Comparison of ENCODE assay signal across 20 cellular contexts in genomic region chr5:132372122-132372521, GRCh38. TPM values are rescaled to one million over a fixed set of nuclear protein-coding genes. Genes with fewer than 3 reads are reported as not detected.
A peak's percentile ranks its signal among the peaks of the same experiment; 100 is the strongest.
DNase-seq lines count a peak whose midpoint lies in the region; ATAC-seq lines count a peak whose summit lies in the region.
"Had no signal": no experiment of that assay in that cellular context is flagged by ENCODE, and none has a peak within 500 bp of the region (broad histone marks: within the 10 kb centered on the region; RNA-seq: fewer than 3 reads in every experiment).

No MANE protein-coding gene starts in this region.

- H3K9ac ChIP-seq in BLaER1 = no peak overlapping the region

- ATAC-seq in GM21515 (IDR thresholded peaks at IDR 0.05; ENCODE audit: unreplicated experiment) (no peak), Right ventricle myocardium inferior (no peak)
- no peak for ATAC-seq in effector memory CD8-positive, alpha-beta T cell (replicated peaks)
- ATAC-seq: activated CD4-positive, alpha-beta T cell treated with anti-CD3 and anti-CD28 coated beads for 36 hours had no signal

- H3K4me3 ChIP-seq in BLaER1 (no peak overlapping the region), SJCRH30 (no peak overlapping the region)
- H3K4me3 ChIP-seq: esophagus muscularis mucosa had no signal

- H3K27me3 ChIP-seq in BLaER1 (no peaks in the 10 kb centered on the region), SJCRH30 (no peaks in the 10 kb centered on the region)
- H3K27me3 ChIP-seq: esophagus muscularis mucosa had no signal

- peak overlapping the region; percentile 29 for H3K4me2 ChIP-seq in BLaER1

- H3K36me3 Mint-ChIP-seq in effector memory CD8-positive, alpha-beta T cell (ENCODE audit: insufficient read depth) = peaks cover 8% of the 10 kb centered on the region
- H3K36me3 Mint-ChIP-seq: immature natural killer cell had no signal

- no peaks in the 10 kb centered on the region for H3K9me3 ChIP-seq in BLaER1
- no peaks in the 10 kb centered on the region for H3K9me3 ChIP-seq in SJCRH30 (replicated peaks)
- H3K9me3 ChIP-seq: esophagus muscularis mucosa had no signal

- H3K27ac Mint-ChIP-seq in effector memory CD8-positive, alpha-beta T cell = no peak overlapping the region
- H3K27ac Mint-ChIP-seq: activated CD4-positive, alpha-beta T cell treated with anti-CD3 and anti-CD28 coated beads for 36 hours; immature natural killer cell had no signal

- H3K36me3 ChIP-seq in BLaER1 (no peaks in the 10 kb centered on the region), SJCRH30 (no peaks in the 10 kb centered on the region)
- H3K36me3 ChIP-seq: esophagus muscularis mucosa had no signal

- H3K27ac ChIP-seq in BLaER1 (no peak overlapping the region), SJCRH30 (no peak overlapping the region)

- DNase-seq in Kasumi-1 (lab: John Stamatoyannopoulos, UW) = peak; percentile 33 to 40
- peak; percentile 41 for DNase-seq in SKM-1 treated with dmso at 0.1 percent for 144 hours (lab: John Stamatoyannopoulos, UW; ENCODE audit: unreplicated experiment)
- DNase-seq in kidney tubule cell (ENCODE audit: low spot score) = peak; percentile 33
- DNase-seq in SJCRH30 = no peak
- no peak for DNase-seq in effector memory CD8-positive, alpha-beta T cell
- DNase-seq in Right ventricle myocardium inferior (ENCODE audit: missing footprints) = no peak
- DNase-seq: activated CD4-positive, alpha-beta T cell treated with anti-CD3 and anti-CD28 coated beads for 36 hours; activated naive CD4-positive, alpha-beta T cell treated with Interleukin-2 at 50 U/mL for 16 hours; cortex of kidney; immature natural killer cell; Karpas-422; mesendoderm; NCI-H187; NCI-H524 treated with DMSO at 0.1 percent for 48 hours; retina; T-helper 9 cell had no signal

- no peaks in the 10 kb centered on the region; the same call in 1 of the 2 replicates for H4K20me1 ChIP-seq in BLaER1

- H3K4me1 Mint-ChIP-seq in effector memory CD8-positive, alpha-beta T cell (ENCODE audit: low read depth in 2 of 2) = peaks cover 19 to 20% of the 10 kb centered on the region in 2 donors

- H3K9me3 Mint-ChIP-seq in effector memory CD8-positive, alpha-beta T cell = no peaks in the 10 kb centered on the region
- H3K9me3 Mint-ChIP-seq: immature natural killer cell, neural crest cell had no signal

- intact Hi-C loops in Right ventricle myocardium inferior (cut with DNase I) = loop anchor here (5.0 kb wide), 1 partner anchor 100 kb away; no protein-coding TSS in a partner anchor

- H3K27me3 Mint-ChIP-seq in effector memory CD8-positive, alpha-beta T cell = no peaks in the 10 kb centered on the region
- H3K27me3 Mint-ChIP-seq: activated CD4-positive, alpha-beta T cell treated with anti-CD3 and anti-CD28 coated beads for 36 hours had no signal

- H3K4me1 ChIP-seq in BLaER1 (peaks cover 30% of the 10 kb centered on the region), SJCRH30 (peaks cover 7% of the 10 kb centered on the region; the same call in 1 of the 2 replicates)

- no peak overlapping the region for H3K4me3 Mint-ChIP-seq in effector memory CD8-positive, alpha-beta T cell
- H3K4me3 Mint-ChIP-seq: activated CD4-positive, alpha-beta T cell treated with anti-CD3 and anti-CD28 coated beads for 36 hours had no signal

RNA-seq across cellular contexts. Expression of gene SLC22A5, which starts 2.6 kb away (rescaled TPM):
- total RNA-seq in SJCRH30 (2014; rRNA removed; shearing (Covaris generic)) = 0.13 and 0.47 TPM in 2 replicates
- 22.3 TPM for total RNA-seq in Right ventricle myocardium inferior

Comparison
In these comparisons a context has a peak if more than half of its experiments do, and no peak if none do; other contexts are left out.
1. DNase-seq: peak in Kasumi-1 (2 of 2), SKM-1 treated with dmso at 0.1 percent for 144 hours (single experiment) and kidney tubule cell (single experiment); none in SJCRH30 (0 of 2), effector memory CD8-positive, alpha-beta T cell (0 of 3) and Right ventricle myocardium inferior (single experiment).
2. RNA of gene SLC22A5, which starts 2.6 kb away (total RNA-seq): 22.3 TPM in Right ventricle myocardium inferior (single experiment); 0.13 to 0.47 TPM in SJCRH30; every median in the first group is over 10 times any median in the second.